1 cellular context compared by ENCODE assay signal in the genomic region with DNA sequence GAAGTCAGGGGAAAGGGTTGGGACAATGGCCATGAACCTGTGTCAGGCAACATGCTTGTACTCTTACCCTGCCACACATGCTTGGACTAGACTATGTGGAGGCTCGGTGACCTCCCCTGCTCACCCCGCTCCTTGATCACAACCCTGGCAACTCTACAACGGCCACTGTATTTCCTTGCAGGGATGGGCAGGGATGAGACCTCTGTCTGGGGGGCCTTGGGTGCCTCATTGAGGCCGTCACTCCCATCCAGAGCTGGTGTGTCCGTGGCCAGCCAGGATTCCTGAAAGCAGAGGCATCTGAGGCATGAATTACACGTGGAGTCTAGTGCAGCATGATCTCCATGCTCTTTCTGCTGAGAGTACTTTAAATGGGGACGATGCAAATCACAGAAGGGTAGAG.
TF ChIP-seq lines count a peak whose summit lies in the region.

No MANE protein-coding gene starts in this region.

TF ChIP-seq in IMR-90, 13 proteins besides CTCF, POLR2A, EP300 and RAD21:
- TF ChIP-seq, protein P1, sequence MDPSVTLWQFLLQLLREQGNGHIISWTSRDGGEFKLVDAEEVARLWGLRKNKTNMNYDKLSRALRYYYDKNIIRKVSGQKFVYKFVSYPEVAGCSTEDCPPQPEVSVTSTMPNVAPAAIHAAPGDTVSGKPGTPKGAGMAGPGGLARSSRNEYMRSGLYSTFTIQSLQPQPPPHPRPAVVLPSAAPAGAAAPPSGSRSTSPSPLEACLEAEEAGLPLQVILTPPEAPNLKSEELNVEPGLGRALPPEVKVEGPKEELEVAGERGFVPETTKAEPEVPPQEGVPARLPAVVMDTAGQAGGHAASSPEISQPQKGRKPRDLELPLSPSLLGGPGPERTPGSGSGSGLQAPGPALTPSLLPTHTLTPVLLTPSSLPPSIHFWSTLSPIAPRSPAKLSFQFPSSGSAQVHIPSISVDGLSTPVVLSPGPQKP (IDR thresholded peaks at IDR 0.05; ENCODE audit: borderline replicate concordance, low read depth, low read length): no peak
- TF ChIP-seq MXI1 (IDR thresholded peaks at IDR 0.05; ENCODE audit: borderline replicate concordance, low read depth, low read length) (0 out of 2 replicates have a peak, but pooled peaks have one; percentile 20), MAZ (IDR thresholded peaks at IDR 0.05; ENCODE audit: borderline replicate concordance, low read depth, low read length) (no peak)
TF ChIP-seq in IMR-90: peak in this region for 1.
